Comparison of ENCODE assay signal across 1 cellular context in the genomic region with DNA sequence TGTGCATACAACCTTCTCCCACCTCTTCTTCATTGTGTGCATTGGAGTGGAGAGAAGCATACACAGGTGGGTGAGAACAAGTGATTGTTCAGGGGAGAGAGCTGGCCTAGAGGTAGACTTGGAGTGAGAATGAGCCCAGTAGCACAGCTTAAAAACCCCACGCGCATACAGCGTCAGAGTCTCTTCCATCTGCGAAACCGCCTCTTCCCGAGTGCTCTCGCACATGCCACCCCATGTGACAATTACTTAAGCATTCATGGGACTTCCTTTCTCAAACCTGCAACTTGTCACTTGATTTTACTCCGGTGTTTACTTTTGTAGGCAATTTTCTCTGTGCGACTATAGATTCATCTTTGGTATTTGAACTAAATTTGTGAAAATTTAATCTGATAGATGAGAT.
TF ChIP-seq lines count a peak whose summit lies in the region.

No MANE protein-coding gene starts in this region.

TF ChIP-seq in HepG2, 621 proteins besides CTCF, POLR2A, EP300 and RAD21 (continued from another document):
- TF ChIP-seq RBM22 (optimal IDR thresholded peaks at IDR 0.05; ENCODE audit: low read length), result no peak
